ENCODE assay signal across 23 cellular contexts in genomic region chr12:97642906-97643305, GRCh38.
A peak's percentile ranks its signal among the peaks of the same experiment; 100 is the strongest.
DNase-seq lines count a peak whose midpoint lies in the region; ATAC-seq and TF ChIP-seq lines count a peak whose summit lies in the region.
"Had no signal": no experiment of that assay in that cellular context is flagged by ENCODE, and none has a peak within 500 bp of the region (broad histone marks: within the 10 kb centered on the region; RNA-seq: fewer than 3 reads in every experiment).

No MANE protein-coding gene starts in this region.

- peaks cover 3% of the 10 kb centered on the region for H3K27me3 Mint-ChIP-seq in nephron progenitor cell (ENCODE audit: low read depth, poor library complexity)
- H3K27me3 Mint-ChIP-seq: CD4-positive, alpha-beta memory T cell had no signal

- ATAC-seq in GM18870 (IDR thresholded peaks at IDR 0.05; ENCODE audit: unreplicated experiment) (no peak), GM21390 (IDR thresholded peaks at IDR 0.05; ENCODE audit: unreplicated experiment) (no peak)
- ATAC-seq: PC-3 had no signal

- no peak for TF ChIP-seq CTCF in nephron progenitor cell (IDR thresholded peaks at IDR 0.05)

- peak overlapping the region; percentile 96 for H3K27ac Mint-ChIP-seq in nephron progenitor cell
- H3K27ac Mint-ChIP-seq: CD4-positive, alpha-beta memory T cell; T-helper 1 cell treated with Interleukin-12 subunit alpha and Interleukin-12 subunit beta and Interleukin-4 antibody, amounts not matched to agents 30 μg/mL and 1 μg/mL, for 36 hours had no signal

- no peaks in the 10 kb centered on the region for H3K36me3 Mint-ChIP-seq in nephron progenitor cell (ENCODE audit: low read depth)
- H3K36me3 Mint-ChIP-seq: CD4-positive, alpha-beta memory T cell had no signal

- H3K4me3 Mint-ChIP-seq in nephron progenitor cell: no peak overlapping the region
- H3K4me3 Mint-ChIP-seq: CD4-positive, alpha-beta memory T cell; T-helper 1 cell treated with Interleukin-12 subunit alpha and Interleukin-12 subunit beta and Interleukin-4 antibody, amounts not matched to agents 30 μg/mL and 1 μg/mL, for 36 hours had no signal

- peaks cover 4% of the 10 kb centered on the region for H3K9me3 Mint-ChIP-seq in nephron progenitor cell

- DNase-seq in COR-L47 (lab: John Stamatoyannopoulos, UW) (peak; percentile 91), NCI-H1105 treated with DMSO at 0.1 percent for 48 hours (lab: John Stamatoyannopoulos, UW) (peak; percentile 72), NCI-H748 treated with DMSO at 0.1 percent for 48 hours (lab: John Stamatoyannopoulos, UW) (peak; percentile 30), nephron progenitor cell (no peak), A172 (ENCODE audit: low spot score) (no peak)
- DNase-seq: C1 segment of cervical spinal cord; Caco-2; CD4-positive, alpha-beta memory T cell; DND-41; GOT3; KBM-7; MG63; NCI-H1436 treated with DMSO at 0.1 percent for 48 hours; NCI-H2029 treated with DMSO at 0.1 percent for 48 hours; NCI-H446; NCI-H524 treated with DMSO at 0.1 percent for 48 hours; SK-N-SH; SW 1271; T-helper 9 cell had no signal

- peaks cover 62% of the 10 kb centered on the region for H3K4me1 Mint-ChIP-seq in nephron progenitor cell
- H3K4me1 Mint-ChIP-seq: CD4-positive, alpha-beta memory T cell had no signal

Comparison
In these comparisons a context has a peak if more than half of its experiments do, and no peak if none do; other contexts are left out.
1. DNase-seq: peak in COR-L47 (single experiment), NCI-H1105 treated with DMSO at 0.1 percent for 48 hours (single experiment) and NCI-H748 treated with DMSO at 0.1 percent for 48 hours (single experiment); none in nephron progenitor cell (single experiment) and A172 (single experiment).